Comparison of ENCODE assay signal across 1 cellular context in the genomic region with DNA sequence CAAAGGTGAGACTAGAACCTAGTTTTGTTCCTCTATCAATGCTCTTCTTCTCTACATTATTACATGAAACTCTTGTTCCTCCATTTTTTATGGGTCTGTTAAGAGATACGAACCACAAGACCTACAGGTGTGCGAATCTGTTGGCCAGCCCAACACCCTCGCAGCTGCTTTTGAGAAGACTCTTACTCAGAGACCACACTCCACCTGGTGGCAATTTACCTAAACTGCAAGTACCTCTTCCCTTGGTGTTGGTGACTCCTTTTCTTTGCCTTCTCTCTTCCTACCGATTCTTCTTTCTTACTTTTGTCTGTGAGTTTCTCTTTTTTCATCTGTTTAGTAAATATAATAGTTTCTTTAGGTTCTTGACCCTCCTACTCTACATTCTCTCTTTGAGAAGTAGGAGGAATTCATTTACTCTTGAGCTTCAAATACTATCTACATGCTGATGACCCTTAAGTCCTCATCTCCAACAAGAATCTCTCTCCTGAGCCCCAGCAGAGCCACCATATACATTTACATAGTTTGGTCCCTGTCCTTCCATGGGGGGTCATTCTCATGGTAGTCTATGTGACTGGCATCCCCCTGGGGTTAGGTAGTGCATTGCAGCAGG.
A peak's percentile ranks its signal among the peaks of the same experiment; 100 is the strongest.
TF ChIP-seq lines count a peak whose summit lies in the region.

No MANE protein-coding gene starts in this region.

TF ChIP-seq in H1, 55 proteins besides CTCF, POLR2A, EP300 and RAD21 (continued from another document):
- TF ChIP-seq TCF12 (IDR thresholded peaks at IDR 0.05; ENCODE audit: low read depth, low read length) = 0 out of 2 replicates have a peak, but pooled peaks have one; percentile 31
TF ChIP-seq in H1: peak in this region for 1.
